Comparison of ENCODE assay signal across 1 cellular context in genomic region chrX:45011131-45011530, GRCh38.
TF ChIP-seq lines count a peak whose summit lies in the region.

No MANE protein-coding gene starts in this region.

TF ChIP-seq in IMR-90, 13 proteins besides CTCF, POLR2A, EP300 and RAD21 (continued from another document):
- TF ChIP-seq ELK1 (IDR thresholded peaks at IDR 0.05; ENCODE audit: borderline replicate concordance, low read depth, low read length), result no peak
- TF ChIP-seq FOS (IDR thresholded peaks at IDR 0.05; ENCODE audit: low read depth, low read length), result no peak
- no peak for TF ChIP-seq BHLHE40 (IDR thresholded peaks at IDR 0.05; ENCODE audit: low read depth, low read length)
- no peak for TF ChIP-seq MXI1 (IDR thresholded peaks at IDR 0.05; ENCODE audit: borderline replicate concordance, low read depth, low read length)
- TF ChIP-seq RFX5 (IDR thresholded peaks at IDR 0.05; ENCODE audit: low read depth, low read length), result no peak
- TF ChIP-seq SMC3 (IDR thresholded peaks at IDR 0.05; ENCODE audit: low read depth, low read length), result no peak
